9 cellular contexts compared by ENCODE assay signal in the genomic region with DNA sequence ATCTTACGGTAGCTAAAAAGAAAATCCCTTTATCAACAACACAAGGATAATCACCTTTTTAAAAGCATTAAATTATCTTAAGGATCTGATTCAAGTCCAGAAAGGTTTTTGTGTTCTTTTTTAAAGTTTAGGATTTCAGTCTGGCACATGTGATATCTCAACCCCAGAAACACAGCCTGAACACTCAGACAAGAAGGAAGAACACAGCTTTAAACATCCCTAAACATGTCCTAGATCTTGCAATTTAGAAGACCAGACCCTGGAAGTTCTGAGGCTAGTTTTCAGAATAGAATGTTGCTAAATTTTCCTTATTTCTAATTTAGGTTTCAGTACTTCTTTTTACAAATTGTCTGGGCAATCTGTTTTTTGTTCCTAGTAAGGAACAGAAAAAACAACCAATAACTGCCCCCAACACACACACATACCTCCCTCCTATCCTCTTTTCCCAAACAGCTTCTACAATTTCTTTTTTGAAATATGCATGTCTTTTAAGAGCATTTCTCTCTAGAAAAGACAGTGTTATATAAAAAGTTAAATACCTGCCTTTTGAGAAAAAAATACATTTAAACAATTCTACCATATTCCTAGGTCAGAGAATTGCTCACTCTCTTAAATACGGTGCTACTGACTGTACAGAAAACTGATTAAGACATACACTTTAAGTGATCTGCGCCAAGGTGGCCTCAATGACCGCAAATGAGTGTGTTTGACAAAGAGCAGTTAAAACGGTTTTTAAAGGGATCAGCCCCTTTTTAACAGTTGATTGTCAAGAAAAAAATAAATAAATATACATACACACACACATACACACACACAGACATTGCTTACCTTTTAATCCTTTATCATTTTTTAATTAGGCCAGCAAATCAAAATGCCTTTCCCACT. TPM values are rescaled to one million over a fixed set of nuclear protein-coding genes. Genes with fewer than 3 reads are reported as not detected.
A peak's percentile ranks its signal among the peaks of the same experiment; 100 is the strongest.
DNase-seq lines count a peak whose midpoint lies in the region; ATAC-seq and TF ChIP-seq lines count a peak whose summit lies in the region.
"Had no signal": no experiment of that assay in that cellular context is flagged by ENCODE, and none has a peak within 500 bp of the region (broad histone marks: within the 10 kb centered on the region; RNA-seq: fewer than 3 reads in every experiment).

No MANE protein-coding gene starts in this region.

- DNase-seq in activated naive CD8-positive, alpha-beta T cell treated with anti-CD3 and anti-CD28 coated beads for 36 hours: no peak
- DNase-seq in kidney glomerular epithelial cell (lab: John Stamatoyannopoulos, UW) (peak; percentile 59), upper lobe of right lung (no peak), progenitor cell of endocrine pancreas (ENCODE audit: low spot score, unreplicated experiment) (no peak)
- DNase-seq in stimulated activated CD4-positive, alpha-beta T cell treated with anti-CD3 and anti-CD28 coated beads, Interleukin-12 subunit alpha, Interleukin-12 subunit beta, amount 100 ng/mL, for 4 hours: no peak
- DNase-seq in activated CD4-positive, alpha-beta T cell treated with anti-CD3 and anti-CD28 coated beads, Interleukin-2, amount 10 ng/mL, durations not matched to agents 24 days and 14 days: no peak

- ATAC-seq in upper lobe of right lung: no peak

- TF ChIP-seq CTCF in upper lobe of right lung (IDR thresholded peaks at IDR 0.05) (no peak), progenitor cell of endocrine pancreas (IDR thresholded peaks at IDR 0.05; ENCODE audit: unreplicated experiment) (no peak)

- H3K4me3 ChIP-seq in upper lobe of right lung: peak overlapping the region; percentile 70

- H3K36me3 ChIP-seq in upper lobe of right lung: no peaks in the 10 kb centered on the region

- peak overlapping the region; percentile 56 for H3K4me3 Mint-ChIP-seq in activated naive CD8-positive, alpha-beta T cell
- H3K4me3 Mint-ChIP-seq in activated naive CD8-positive, alpha-beta T cell treated with anti-CD3 and anti-CD28 coated beads for 36 hours: no peak overlapping the region
- H3K4me3 Mint-ChIP-seq in activated CD4-positive, alpha-beta T cell treated with anti-CD3 and anti-CD28 coated beads, Interleukin-2, amount 10 ng/mL, durations not matched to agents 24 days and 14 days: no peak overlapping the region
- no peak overlapping the region for H3K4me3 Mint-ChIP-seq in progenitor cell of endocrine pancreas (ENCODE audit: low read depth)
- H3K4me3 Mint-ChIP-seq: activated naive CD4-positive, alpha-beta T cell treated with anti-CD3 and anti-CD28 coated beads, Interleukin-2, amount 50 U/mL, for 24 hours had no signal

- H3K27ac Mint-ChIP-seq in activated naive CD8-positive, alpha-beta T cell: no peak overlapping the region
- H3K27ac Mint-ChIP-seq in activated naive CD8-positive, alpha-beta T cell treated with anti-CD3 and anti-CD28 coated beads for 36 hours: no peak overlapping the region
- no peak overlapping the region for H3K27ac Mint-ChIP-seq in activated CD4-positive, alpha-beta T cell treated with anti-CD3 and anti-CD28 coated beads, Interleukin-2, amount 10 ng/mL, durations not matched to agents 24 days and 14 days
- no peak overlapping the region for H3K27ac Mint-ChIP-seq in progenitor cell of endocrine pancreas
- H3K27ac Mint-ChIP-seq: activated naive CD4-positive, alpha-beta T cell treated with anti-CD3 and anti-CD28 coated beads, Interleukin-2, amount 50 U/mL, for 24 hours had no signal

- H3K27me3 Mint-ChIP-seq in activated naive CD8-positive, alpha-beta T cell: peaks cover 32% of the 10 kb centered on the region
- peaks cover 2% of the 10 kb centered on the region for H3K27me3 Mint-ChIP-seq in activated naive CD8-positive, alpha-beta T cell treated with anti-CD3 and anti-CD28 coated beads for 36 hours
- peaks cover 39% of the 10 kb centered on the region for H3K27me3 Mint-ChIP-seq in activated CD4-positive, alpha-beta T cell treated with anti-CD3 and anti-CD28 coated beads, Interleukin-2, amount 10 ng/mL, durations not matched to agents 24 days and 14 days
- no peaks in the 10 kb centered on the region for H3K27me3 Mint-ChIP-seq in progenitor cell of endocrine pancreas

- no peaks in the 10 kb centered on the region for H3K36me3 Mint-ChIP-seq in activated naive CD8-positive, alpha-beta T cell
- H3K36me3 Mint-ChIP-seq in activated naive CD8-positive, alpha-beta T cell treated with anti-CD3 and anti-CD28 coated beads for 36 hours: no peaks in the 10 kb centered on the region
- no peaks in the 10 kb centered on the region for H3K36me3 Mint-ChIP-seq in activated CD4-positive, alpha-beta T cell treated with anti-CD3 and anti-CD28 coated beads, Interleukin-2, amount 10 ng/mL, durations not matched to agents 24 days and 14 days (ENCODE audit: low read depth)
- peaks cover 3% of the 10 kb centered on the region for H3K36me3 Mint-ChIP-seq in progenitor cell of endocrine pancreas (ENCODE audit: insufficient read depth)
- H3K36me3 Mint-ChIP-seq: activated naive CD4-positive, alpha-beta T cell treated with anti-CD3 and anti-CD28 coated beads, Interleukin-2, amount 50 U/mL, for 24 hours had no signal

- peaks cover 3% of the 10 kb centered on the region for H3K9me3 Mint-ChIP-seq in activated naive CD8-positive, alpha-beta T cell (ENCODE audit: low read depth)
- H3K9me3 Mint-ChIP-seq in activated naive CD8-positive, alpha-beta T cell treated with anti-CD3 and anti-CD28 coated beads for 36 hours: peaks cover 2% of the 10 kb centered on the region
- no peaks in the 10 kb centered on the region for H3K9me3 Mint-ChIP-seq in activated CD4-positive, alpha-beta T cell treated with anti-CD3 and anti-CD28 coated beads, Interleukin-2, amount 10 ng/mL, durations not matched to agents 24 days and 14 days
- H3K9me3 Mint-ChIP-seq in progenitor cell of endocrine pancreas (ENCODE audit: low read depth): no peaks in the 10 kb centered on the region

- intact Hi-C loops in upper lobe of right lung (cut with DNase I): no loop called here
- intact Hi-C loops in activated CD4-positive, alpha-beta T cell treated with anti-CD3 and anti-CD28 coated beads, Interleukin-2, amount 10 ng/mL, durations not matched to agents 24 days and 14 days (cut with micrococcal nuclease): no loop called here

- no peaks in the 10 kb centered on the region for H3K27me3 ChIP-seq in upper lobe of right lung

- peak overlapping the region; percentile 90 for H3K27ac ChIP-seq in angular gyrus (ENCODE audit: low read depth, low read length)
- H3K27ac ChIP-seq in upper lobe of right lung: peak overlapping the region; percentile 91

- peaks cover 30% of the 10 kb centered on the region for H3K4me1 Mint-ChIP-seq in activated naive CD8-positive, alpha-beta T cell (ENCODE audit: low read depth)
- H3K4me1 Mint-ChIP-seq in activated naive CD8-positive, alpha-beta T cell treated with anti-CD3 and anti-CD28 coated beads for 36 hours: peaks cover 28% of the 10 kb centered on the region
- H3K4me1 Mint-ChIP-seq in activated CD4-positive, alpha-beta T cell treated with anti-CD3 and anti-CD28 coated beads, Interleukin-2, amount 10 ng/mL, durations not matched to agents 24 days and 14 days: peaks cover 7% of the 10 kb centered on the region
- H3K4me1 Mint-ChIP-seq in progenitor cell of endocrine pancreas (ENCODE audit: low read depth): peaks cover 18% of the 10 kb centered on the region

- no peaks in the 10 kb centered on the region for H3K9me3 ChIP-seq in upper lobe of right lung

- H3K4me1 ChIP-seq in upper lobe of right lung: peaks cover 4% of the 10 kb centered on the region

RNA-seq across cellular contexts. Expression of a gene that starts 0.8 kb away (rescaled TPM):
- under 1 TPM; 0.06 to 0.12 TPM for total RNA-seq in activated naive CD8-positive, alpha-beta T cell treated with anti-CD3 and anti-CD28 coated beads for 36 hours
- 32.1 TPM for total RNA-seq in upper lobe of right lung
- not detected in 2 replicates for total RNA-seq in activated CD4-positive, alpha-beta T cell treated with anti-CD3 and anti-CD28 coated beads, Interleukin-2, amount 10 ng/mL, durations not matched to agents 24 days and 14 days
- total RNA-seq in progenitor cell of endocrine pancreas: 134 and 148 TPM in 2 replicates

Comparison
In these comparisons a context has a peak if more than half of its experiments do, and no peak if none do; other contexts are left out.
1. RNA of a gene that starts 0.8 kb away (total RNA-seq): 134 to 148 TPM in progenitor cell of endocrine pancreas and 32.1 TPM in upper lobe of right lung (single experiment); 0.06 to 0.12 TPM in activated naive CD8-positive, alpha-beta T cell treated with anti-CD3 and anti-CD28 coated beads for 36 hours and not detected in activated CD4-positive, alpha-beta T cell treated with anti-CD3 and anti-CD28 coated beads, Interleukin-2, amount 10 ng/mL, durations not matched to agents 24 days and 14 days; every median in the first group is over 10 times any median in the second.